In the genomic region with DNA sequence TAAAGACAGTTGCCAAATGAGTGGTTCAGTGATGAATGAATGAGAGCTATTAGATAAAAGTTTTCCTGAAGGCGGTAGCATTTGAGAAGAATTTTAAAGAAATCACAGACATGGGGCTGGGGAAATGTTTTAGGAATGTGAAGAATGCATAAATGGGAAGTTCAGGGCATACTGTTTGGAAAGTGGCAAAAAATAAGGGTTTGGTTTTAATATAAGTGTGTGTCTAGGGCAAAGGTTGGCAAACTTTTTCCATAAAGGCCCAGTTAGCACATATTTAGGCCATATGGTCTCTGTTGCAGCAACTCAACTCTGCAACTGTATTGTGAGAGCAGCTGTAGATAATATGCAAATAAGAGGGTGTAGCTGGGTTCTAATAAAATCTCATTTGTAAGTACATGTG, we compare ENCODE assay signal across 26 cellular contexts.
DNase-seq lines count a peak whose midpoint lies in the region; ATAC-seq and TF ChIP-seq lines count a peak whose summit lies in the region.
"Had no signal": no experiment of that assay in that cellular context is flagged by ENCODE, and none has a peak within 500 bp of the region (broad histone marks: within the 10 kb centered on the region; RNA-seq: fewer than 3 reads in every experiment).

No MANE protein-coding gene starts in this region.

- H3K79me2 ChIP-seq in osteoblast (ENCODE audit: insufficient read depth, low read length) = no peaks in the 10 kb centered on the region

- H3K4me1 Mint-ChIP-seq in mesothelial cell of epicardium = peaks cover 40% of the 10 kb centered on the region

- H3K27ac Mint-ChIP-seq in mesothelial cell of epicardium = no peak overlapping the region

- H3K4me3 ChIP-seq in AG04449 (ENCODE audit: low read depth, low read length) (no peak overlapping the region), SK-N-MC (no peak overlapping the region; the same call in 1 of the 2 replicates), fibroblast of the aortic adventitia (ENCODE audit: low read depth, low read length) (no peak overlapping the region), osteoblast (ENCODE audit: insufficient read depth, low read length) (no peak overlapping the region)
- H3K4me3 ChIP-seq: A549, adrenal gland, heart right ventricle, right atrium auricular region, vagina had no signal

- ATAC-seq in HG02973 (IDR thresholded peaks at IDR 0.05; ENCODE audit: unreplicated experiment) (no peak), foreskin keratinocyte (no peak)
- ATAC-seq: heart right ventricle, left colon had no signal

- DNase-seq in AG04449 (ENCODE audit: low read depth, low spot score) (peak; percentile 26), GM04503 (ENCODE audit: low read depth) (peak; percentile 3), SK-N-MC (ENCODE audit: low read depth, low spot score) (no peak), fibroblast of the aortic adventitia (ENCODE audit: low read depth) (peak; percentile 6), osteoblast (ENCODE audit: insufficient read length, low spot score, missing footprints) (no peak), foreskin keratinocyte (no peak), mesothelial cell of epicardium (ENCODE audit: low spot score in 2 of 2, unreplicated experiment in 2 of 2) (no peak)
- DNase-seq: activated CD4-positive, alpha-beta T cell treated with anti-CD3 and anti-CD28 coated beads for 4 hours; activated CD8-positive, alpha-beta memory T cell treated with anti-CD3 and anti-CD28 coated beads for 24 hours; activated T-cell treated with anti-CD3 and anti-CD28 coated beads, Interleukin-2, amount 50 U/mL, for 1 hour; adrenal gland; C1 segment of cervical spinal cord; Caco-2; cortex of kidney; heart right ventricle; left colon; NCI-H1092; NCI-H187; NCI-H748 treated with DMSO at 0.1 percent for 48 hours; occipital lobe; stimulated activated naive CD4-positive, alpha-beta T cell treated with Interleukin-2 at 50 U/mL for 16 hours; T-helper 2 cell had no signal

- no peak overlapping the region for H3K4me3 Mint-ChIP-seq in mesothelial cell of epicardium

- no peak overlapping the region for H3K9ac ChIP-seq in SK-N-MC (ENCODE audit: insufficient read length)

- H3K4me2 ChIP-seq in osteoblast (ENCODE audit: insufficient read depth, low read length) = no peak overlapping the region
- H3K4me2 ChIP-seq: A549 had no signal

- H3K27me3 ChIP-seq in osteoblast (ENCODE audit: insufficient read depth, low read length) (peaks cover 11% of the 10 kb centered on the region), foreskin keratinocyte (no peaks in the 10 kb centered on the region)
- H3K27me3 ChIP-seq: adrenal gland, heart right ventricle, right atrium auricular region, vagina had no signal

- CTCF ChIA-PET in AG04449 (lab: Yijun Ruan, JAX) = interaction anchor here (1.1 kb wide), 1 partner anchor 129 kb away, joined by 4 read pairs; no protein-coding TSS in a partner anchor

- TF ChIP-seq CTCF in AG04449 (IDR thresholded peaks at IDR 0.05; ENCODE audit: insufficient read depth, low read length, missing control alignments) = no peak
- no peak for TF ChIP-seq CTCF in fibroblast of the aortic adventitia (IDR thresholded peaks at IDR 0.05; ENCODE audit: insufficient read depth, low read length)
- no peak for TF ChIP-seq CTCF in osteoblast (IDR thresholded peaks at IDR 0.05; ENCODE audit: extremely low read depth, low read depth, low read length)
- TF ChIP-seq CTCF in foreskin keratinocyte (conservative IDR thresholded peaks at IDR 0.05) = no peak
- TF ChIP-seq CTCF in mesothelial cell of epicardium (IDR thresholded peaks at IDR 0.05; ENCODE audit: unreplicated experiment) = no peak

- H3K36me3 ChIP-seq in SK-N-MC (ENCODE audit: insufficient read depth, low read length) (no peaks in the 10 kb centered on the region), osteoblast (ENCODE audit: insufficient read depth, low read length) (no peaks in the 10 kb centered on the region)
- H3K36me3 ChIP-seq: adrenal gland, heart right ventricle, right atrium auricular region, vagina had no signal

- H3K27ac ChIP-seq in SK-N-MC (peak overlapping the region; percentile 48), osteoblast (ENCODE audit: low read depth, low read length) (no peak overlapping the region), foreskin keratinocyte (no peak overlapping the region)
- H3K27ac ChIP-seq: A549, adrenal gland, heart right ventricle, right atrium auricular region, vagina had no signal

- peaks cover 6% of the 10 kb centered on the region for H3K9me3 Mint-ChIP-seq in mesothelial cell of epicardium

- no peaks in the 10 kb centered on the region for H3K4me1 ChIP-seq in osteoblast (ENCODE audit: insufficient read depth, low read length)
- no peaks in the 10 kb centered on the region for H3K4me1 ChIP-seq in foreskin keratinocyte
- H3K4me1 ChIP-seq: A549, adrenal gland, vagina had no signal

- H3K36me3 Mint-ChIP-seq in mesothelial cell of epicardium = no peaks in the 10 kb centered on the region

- no peaks in the 10 kb centered on the region for H4K20me1 ChIP-seq in osteoblast (ENCODE audit: insufficient read depth, low read length)

- POLR2A ChIA-PET in AG04449 (lab: Yijun Ruan, JAX) = no interaction called here

- no peaks in the 10 kb centered on the region for H3K27me3 Mint-ChIP-seq in mesothelial cell of epicardium (ENCODE audit: low read depth)

- no peak overlapping the region for H2AFZ ChIP-seq in osteoblast (ENCODE audit: low read length)

- H3K9me3 ChIP-seq in SK-N-MC (ENCODE audit: low read depth, low read length) = no peaks in the 10 kb centered on the region
- H3K9me3 ChIP-seq in osteoblast (ENCODE audit: low read depth, low read length) = no peaks in the 10 kb centered on the region
- H3K9me3 ChIP-seq: A549, adrenal gland, Caco-2, heart right ventricle, right atrium auricular region, vagina had no signal

Comparison
In these comparisons a context has a peak if more than half of its experiments do, and no peak if none do; other contexts are left out.
1. DNase-seq: peak in AG04449 (single experiment), GM04503 (single experiment) and fibroblast of the aortic adventitia (single experiment); none in SK-N-MC (single experiment), osteoblast (single experiment), foreskin keratinocyte (0 of 2) and mesothelial cell of epicardium (0 of 2).